In genomic region chr17:49739662-49740271, GRCh38 we compare ENCODE assay signal across 1 cellular context.
TF ChIP-seq lines count a peak whose summit lies in the region.

No MANE protein-coding gene starts in this region.

TF ChIP-seq in WTC11, 78 proteins besides CTCF, POLR2A, EP300 and RAD21 (continued from another document):
- TF ChIP-seq, protein P1, sequence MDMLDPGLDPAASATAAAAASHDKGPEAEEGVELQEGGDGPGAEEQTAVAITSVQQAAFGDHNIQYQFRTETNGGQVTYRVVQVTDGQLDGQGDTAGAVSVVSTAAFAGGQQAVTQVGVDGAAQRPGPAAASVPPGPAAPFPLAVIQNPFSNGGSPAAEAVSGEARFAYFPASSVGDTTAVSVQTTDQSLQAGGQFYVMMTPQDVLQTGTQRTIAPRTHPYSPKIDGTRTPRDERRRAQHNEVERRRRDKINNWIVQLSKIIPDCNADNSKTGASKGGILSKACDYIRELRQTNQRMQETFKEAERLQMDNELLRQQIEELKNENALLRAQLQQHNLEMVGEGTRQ (CRISPR knock-in tag; IDR thresholded peaks at IDR 0.05): no peak
- no peak for TF ChIP-seq ZNF423 (CRISPR knock-in tag; IDR thresholded peaks at IDR 0.05)
- TF ChIP-seq E2F4 (CRISPR knock-in tag; IDR thresholded peaks at IDR 0.05; ENCODE audit: borderline replicate concordance, low read depth): no peak
- TF ChIP-seq, protein P2, sequence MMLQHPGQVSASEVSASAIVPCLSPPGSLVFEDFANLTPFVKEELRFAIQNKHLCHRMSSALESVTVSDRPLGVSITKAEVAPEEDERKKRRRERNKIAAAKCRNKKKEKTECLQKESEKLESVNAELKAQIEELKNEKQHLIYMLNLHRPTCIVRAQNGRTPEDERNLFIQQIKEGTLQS (CRISPR knock-in tag; conservative IDR thresholded peaks at IDR 0.05): no peak
- TF ChIP-seq JUN (CRISPR knock-in tag; IDR thresholded peaks at IDR 0.05): no peak
- no peak for TF ChIP-seq NFYB (CRISPR knock-in tag; conservative IDR thresholded peaks at IDR 0.05; ENCODE audit: low read depth)
- TF ChIP-seq ZNF219 (CRISPR knock-in tag; IDR thresholded peaks at IDR 0.05; ENCODE audit: borderline replicate concordance): no peak
- TF ChIP-seq ZSCAN18 (CRISPR knock-in tag; IDR thresholded peaks at IDR 0.05): no peak
- no peak for TF ChIP-seq OVOL2 (CRISPR knock-in tag; IDR thresholded peaks at IDR 0.05; ENCODE audit: borderline replicate concordance)
- TF ChIP-seq MLX (CRISPR knock-in tag; IDR thresholded peaks at IDR 0.05): no peak
- TF ChIP-seq FOXK1 (CRISPR knock-in tag; IDR thresholded peaks at IDR 0.05): no peak
- TF ChIP-seq, protein P3, sequence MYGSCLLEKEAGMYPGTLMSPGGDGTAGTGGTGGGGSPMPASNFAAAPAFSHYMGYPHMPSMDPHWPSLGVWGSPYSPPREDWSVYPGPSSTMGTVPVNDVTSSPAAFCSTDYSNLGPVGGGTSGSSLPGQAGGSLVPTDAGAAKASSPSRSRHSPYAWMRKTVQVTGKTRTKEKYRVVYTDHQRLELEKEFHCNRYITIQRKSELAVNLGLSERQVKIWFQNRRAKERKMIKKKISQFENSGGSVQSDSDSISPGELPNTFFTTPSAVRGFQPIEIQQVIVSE (CRISPR knock-in tag; IDR thresholded peaks at IDR 0.05; ENCODE audit: borderline replicate concordance): no peak
- no peak for TF ChIP-seq CBFB (CRISPR knock-in tag; IDR thresholded peaks at IDR 0.05; ENCODE audit: low read depth)
- TF ChIP-seq ETV6 (CRISPR knock-in tag; IDR thresholded peaks at IDR 0.05): no peak
- TF ChIP-seq ZNF317 (CRISPR knock-in tag; IDR thresholded peaks at IDR 0.05; ENCODE audit: borderline replicate concordance, low read depth): no peak
